ENCODE assay signal across 8 cellular contexts in the genomic region with DNA sequence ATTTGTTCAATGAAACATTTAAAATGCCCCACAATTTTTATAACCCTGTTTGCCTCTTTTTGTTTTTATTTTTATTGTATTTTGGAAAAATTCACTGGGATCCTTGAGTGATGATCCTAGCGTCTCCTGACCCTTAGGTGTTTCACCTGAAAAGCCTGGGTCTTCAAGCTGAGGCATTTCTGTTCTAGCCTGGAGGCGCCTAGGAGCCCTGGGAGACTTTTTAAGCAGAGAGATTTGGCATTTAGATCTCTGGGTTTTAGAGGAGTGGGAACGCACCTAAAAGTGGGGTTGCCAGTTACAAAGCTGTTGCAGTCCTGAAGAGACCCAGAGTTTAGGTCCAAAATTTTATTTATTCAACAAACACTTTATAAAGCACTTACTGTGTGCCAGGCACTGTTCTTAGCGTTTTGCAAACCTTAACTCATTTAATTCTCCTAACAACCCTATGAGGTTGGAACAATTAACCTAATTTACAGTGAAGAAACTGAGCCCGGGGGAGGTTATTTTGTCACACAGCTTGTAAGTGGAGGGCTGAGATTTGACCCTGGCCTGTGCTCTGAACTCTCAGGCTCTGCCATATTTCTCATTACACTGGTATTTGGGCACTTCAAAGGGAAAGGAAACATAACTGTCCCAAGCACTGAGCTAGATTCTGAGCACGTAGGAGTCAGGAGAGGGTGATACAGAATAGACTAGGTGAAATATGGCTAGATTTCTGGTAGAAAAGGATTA. TPM values are rescaled to one million over a fixed set of nuclear protein-coding genes. Genes with fewer than 3 reads are reported as not detected.
DNase-seq lines count a peak whose midpoint lies in the region; ATAC-seq and TF ChIP-seq lines count a peak whose summit lies in the region.

No MANE protein-coding gene starts in this region.

- no peaks in the 10 kb centered on the region for H3K27me3 ChIP-seq in kidney epithelial cell (ENCODE audit: control insufficient read depth, insufficient read depth, low read length)
- H3K27me3 ChIP-seq in tibial nerve: no peaks in the 10 kb centered on the region

- H3K36me3 Mint-ChIP-seq in activated T-cell treated with anti-CD3 and anti-CD28 coated beads, Interleukin-2, amount 50 U/mL, for 24 hours (ENCODE audit: low read depth): peaks cover 10% of the 10 kb centered on the region
- peaks cover 15% of the 10 kb centered on the region for H3K36me3 Mint-ChIP-seq in activated naive CD8-positive, alpha-beta T cell treated with anti-CD3 and anti-CD28 coated beads for 36 hours

- no peak for TF ChIP-seq EP300 in tibial nerve (IDR thresholded peaks at IDR 0.05)

- H3K9me3 ChIP-seq in tibial nerve: no peaks in the 10 kb centered on the region

- H3K4me1 ChIP-seq in tibial nerve: peaks cover 0 to 15% (median 0%) of the 10 kb centered on the region in 4 donors

- TF ChIP-seq POLR2A in tibial nerve (IDR thresholded peaks at IDR 0.05): no peak

- H3K9me3 Mint-ChIP-seq in activated T-cell treated with anti-CD3 and anti-CD28 coated beads, Interleukin-2, amount 50 U/mL, for 24 hours: no peaks in the 10 kb centered on the region
- H3K9me3 Mint-ChIP-seq in activated naive CD8-positive, alpha-beta T cell treated with anti-CD3 and anti-CD28 coated beads for 36 hours: peaks cover 1% of the 10 kb centered on the region

- no peak for ATAC-seq in HG03565 (IDR thresholded peaks at IDR 0.05; ENCODE audit: unreplicated experiment)

- H3K36me3 ChIP-seq in kidney epithelial cell (ENCODE audit: control insufficient read depth, insufficient read depth, low read length) (peaks cover 2% of the 10 kb centered on the region), tibial nerve (peaks cover 0 to 5% (median 0%) of the 10 kb centered on the region in 3 donors)

- 49 to 59% methylated on average over 6 of the region's 6 CpGs for WGBS in tibial nerve, 2 donors

- TF ChIP-seq CTCF in kidney epithelial cell (IDR thresholded peaks at IDR 0.05; ENCODE audit: insufficient read depth, low read length, poor library complexity, severe bottlenecking) (no peak), tibial nerve (IDR thresholded peaks at IDR 0.05) (no peak)

- peak overlapping the region; percentile 96 to 99 (median 98) for H3K27ac ChIP-seq in tibial nerve

- DNase-seq in activated T-cell treated with anti-CD3 and anti-CD28 coated beads, Interleukin-2, amount 50 U/mL, for 24 hours: no peak
- DNase-seq in activated T-cell treated with anti-CD3 and anti-CD28 coated beads, Interleukin-2, amount 50 U/mL, for 48 hours: no peak
- no peak for DNase-seq in activated naive CD8-positive, alpha-beta T cell treated with anti-CD3 and anti-CD28 coated beads for 36 hours
- DNase-seq in kidney epithelial cell (ENCODE audit: low read depth): no peak
- no peak for DNase-seq in tibial nerve (ENCODE audit: low spot score in 2 of 2)
- DNase-seq in activated gamma-delta T cell treated with Interleukin-2 at 50 U/mL for 16 hours: no peak
- DNase-seq in SIG-M5 (lab: John Stamatoyannopoulos, UW): no peak

- H3K4me1 Mint-ChIP-seq in activated T-cell treated with anti-CD3 and anti-CD28 coated beads, Interleukin-2, amount 50 U/mL, for 24 hours (ENCODE audit: low read depth): peaks cover 24% of the 10 kb centered on the region
- H3K4me1 Mint-ChIP-seq in activated naive CD8-positive, alpha-beta T cell treated with anti-CD3 and anti-CD28 coated beads for 36 hours: peaks cover 9% of the 10 kb centered on the region

- peak overlapping the region; percentile 86 for H3K4me3 Mint-ChIP-seq in activated T-cell treated with anti-CD3 and anti-CD28 coated beads, Interleukin-2, amount 50 U/mL, for 24 hours
- H3K4me3 Mint-ChIP-seq in activated naive CD8-positive, alpha-beta T cell treated with anti-CD3 and anti-CD28 coated beads for 36 hours: peak overlapping the region; percentile 76

- peaks cover 41% of the 10 kb centered on the region for H3K27me3 Mint-ChIP-seq in activated T-cell treated with anti-CD3 and anti-CD28 coated beads, Interleukin-2, amount 50 U/mL, for 24 hours
- H3K27me3 Mint-ChIP-seq in activated naive CD8-positive, alpha-beta T cell treated with anti-CD3 and anti-CD28 coated beads for 36 hours: peaks cover 53% of the 10 kb centered on the region

- H3K4me3 ChIP-seq in kidney epithelial cell (ENCODE audit: low read depth, low read length) (peak overlapping the region; percentile 69), tibial nerve (peak overlapping the region; percentile 79 to 87 (median 82))

- H3K27ac Mint-ChIP-seq in activated T-cell treated with anti-CD3 and anti-CD28 coated beads, Interleukin-2, amount 50 U/mL, for 24 hours: no peak overlapping the region
- no peak overlapping the region for H3K27ac Mint-ChIP-seq in activated naive CD8-positive, alpha-beta T cell treated with anti-CD3 and anti-CD28 coated beads for 36 hours

RNA-seq across cellular contexts. Expression of a gene that starts 0.8 kb away (rescaled TPM):
- 10 to 100 TPM; 18.1 to 18.2 TPM for total RNA-seq in activated naive CD8-positive, alpha-beta T cell treated with anti-CD3 and anti-CD28 coated beads for 36 hours
- 94.5 and 96.3 TPM in 2 replicates for total RNA-seq in kidney epithelial cell
- total RNA-seq in tibial nerve: 10 to 100 TPM; 33.7 to 61.6 (median 47.0) TPM

RNA-seq across cellular contexts. Expression of a gene that starts 10.5 kb away (rescaled TPM):
- total RNA-seq in activated naive CD8-positive, alpha-beta T cell treated with anti-CD3 and anti-CD28 coated beads for 36 hours: 10 to 100 TPM; 65.4 to 65.6 TPM
- total RNA-seq in kidney epithelial cell (222 and 235 TPM in 2 replicates), tibial nerve (10 to 100 TPM; 17.4 to 59.2 (median 32.7) TPM)

RNA-seq across cellular contexts. Expression of a gene that starts 24.9 kb away (rescaled TPM):
- total RNA-seq in activated naive CD8-positive, alpha-beta T cell treated with anti-CD3 and anti-CD28 coated beads for 36 hours: 100 to 1,000 TPM; 135 to 140 TPM
- total RNA-seq in kidney epithelial cell (31.3 and 32.9 TPM in 2 replicates), tibial nerve (10 to 100 TPM in 1 of 4 donors, 1 to 10 TPM in 3; 4.5 to 11.0 (median 4.6) TPM)

RNA-seq across cellular contexts. Expression of a gene that starts 25.2 kb away (rescaled TPM):
- total RNA-seq in activated naive CD8-positive, alpha-beta T cell treated with anti-CD3 and anti-CD28 coated beads for 36 hours: 100 to 1,000 TPM; 143 TPM
- 75.8 and 135 TPM in 2 replicates for total RNA-seq in kidney epithelial cell
- 10 to 100 TPM; 21.9 to 56.7 (median 45.2) TPM for total RNA-seq in tibial nerve
